1 cellular context compared by ENCODE assay signal in the genomic region with DNA sequence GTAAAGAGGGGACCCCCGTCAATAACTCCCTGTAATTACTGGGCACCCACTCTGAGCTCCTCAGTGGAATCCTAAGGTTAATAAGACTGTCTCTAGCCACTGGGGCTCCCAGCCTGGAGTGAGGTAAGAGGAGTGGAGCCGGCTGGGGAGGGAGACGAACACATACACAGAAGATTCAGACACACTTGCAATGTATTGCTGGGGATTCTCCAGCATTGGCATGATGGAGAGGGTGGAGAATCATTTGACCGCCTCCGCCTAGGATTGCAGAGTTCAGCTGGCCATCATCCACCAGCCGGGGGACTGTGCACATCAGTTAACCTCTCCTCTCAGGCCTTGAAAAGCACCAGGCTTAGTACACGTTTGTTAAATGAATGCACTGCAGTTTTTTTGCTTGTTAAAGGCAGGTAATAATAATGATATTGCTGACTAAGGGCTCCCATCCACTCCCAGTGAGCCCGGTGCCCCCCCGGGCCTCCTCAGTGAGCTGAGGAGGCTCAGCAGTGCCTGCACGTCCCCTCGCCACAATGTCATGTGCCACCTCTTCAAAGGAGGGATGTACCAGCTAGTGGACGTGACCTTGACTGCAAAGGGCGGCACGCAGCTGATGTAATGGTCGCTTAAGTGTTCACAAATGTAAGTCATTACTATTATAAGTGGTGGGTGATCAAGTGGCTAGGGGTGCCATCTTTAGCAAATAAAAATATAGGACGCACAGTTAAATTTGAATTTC.
TF ChIP-seq lines count a peak whose summit lies in the region.

No MANE protein-coding gene starts in this region.

TF ChIP-seq in HepG2, 621 proteins besides CTCF, POLR2A, EP300 and RAD21:
- TF ChIP-seq MAFK (conservative IDR thresholded peaks at IDR 0.05 in 1 of 2, IDR thresholded peaks at IDR 0.05 in 1 of 2; ENCODE audit: low read length in 2 of 2) (peak in 1 of 2 experiments; percentile 67; a peak in 2 of 4 replicates), HDAC1 (CRISPR knock-in tag; IDR thresholded peaks at IDR 0.05) (no peak), IKZF4 (CRISPR knock-in tag; IDR thresholded peaks at IDR 0.05; ENCODE audit: borderline replicate concordance, low read depth, not compliant biosample characterization) (no peak), KLF9 (CRISPR knock-in tag; IDR thresholded peaks at IDR 0.05; ENCODE audit: low read depth) (no peak), MAFF (IDR thresholded peaks at IDR 0.05; ENCODE audit: low read depth, low read length) (peak; percentile 38; the same call in 1 of the 2 replicates)
- TF ChIP-seq, protein P1, sequence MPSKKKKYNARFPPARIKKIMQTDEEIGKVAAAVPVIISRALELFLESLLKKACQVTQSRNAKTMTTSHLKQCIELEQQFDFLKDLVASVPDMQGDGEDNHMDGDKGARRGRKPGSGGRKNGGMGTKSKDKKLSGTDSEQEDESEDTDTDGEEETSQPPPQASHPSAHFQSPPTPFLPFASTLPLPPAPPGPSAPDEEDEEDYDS (CRISPR knock-in tag; IDR thresholded peaks at IDR 0.05) = no peak
TF ChIP-seq in HepG2: peak in this region for 2.
